ENCODE assay signal across 3 cellular contexts in genomic region chr4:94015956-94016355, GRCh38.
"Had no signal": no experiment of that assay in that cellular context is flagged by ENCODE, and none has a peak within 500 bp of the region (broad histone marks: within the 10 kb centered on the region; RNA-seq: fewer than 3 reads in every experiment).

No MANE protein-coding gene starts in this region.

- DNase-seq: GDM1, GF-D8 had no signal

- H3K4me3 ChIP-seq: GM12878 had no signal
